In the genomic region with DNA sequence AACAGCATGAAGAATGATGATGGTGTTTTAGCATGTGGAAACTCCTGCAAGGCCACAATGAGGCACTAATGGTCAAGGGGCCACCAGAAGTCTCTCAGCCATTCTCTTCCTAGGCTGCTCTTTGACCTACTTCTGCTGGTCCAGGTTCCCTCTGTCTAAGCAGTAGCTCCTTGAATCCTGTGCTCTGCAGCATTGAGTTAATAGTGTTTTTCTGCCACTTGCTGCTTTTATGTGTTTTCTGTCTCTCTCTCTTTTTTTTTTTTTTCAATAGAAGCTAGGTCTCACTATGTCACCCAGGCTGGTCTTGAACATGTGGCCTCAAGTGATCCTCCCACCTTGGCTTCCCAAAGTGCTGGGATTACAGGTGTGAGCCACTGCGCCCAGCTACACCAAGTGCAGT, we compare ENCODE assay signal across 24 cellular contexts. TPM values are rescaled to one million over a fixed set of nuclear protein-coding genes. Genes with fewer than 3 reads are reported as not detected.
DNase-seq lines count a peak whose midpoint lies in the region; ATAC-seq and TF ChIP-seq lines count a peak whose summit lies in the region.
"Had no signal": no experiment of that assay in that cellular context is flagged by ENCODE, and none has a peak within 500 bp of the region (broad histone marks: within the 10 kb centered on the region; RNA-seq: fewer than 3 reads in every experiment).

No MANE protein-coding gene starts in this region.

- intact Hi-C loops in left lung (cut with DNase I) = no loop called here

- H3K27ac ChIP-seq in SK-N-SH (ENCODE audit: low read depth in 2 of 2, low read length in 1 of 2) (peak overlapping the region in 1 of 2 experiments; percentile 42; a peak in 1 of 4 replicates), left lung (peak overlapping the region; percentile 33 to 39)
- H3K27ac ChIP-seq: 22Rv1, BLaER1 had no signal

- no peaks in the 10 kb centered on the region for H3K9me3 Mint-ChIP-seq in stimulated activated effector memory CD8-positive, alpha-beta T cell treated with anti-CD3 and anti-CD28 coated beads, Interleukin-12 subunit alpha, Interleukin-12 subunit beta, amount 100 ng/mL, for 72 hours
- H3K9me3 Mint-ChIP-seq: CD8-positive, alpha-beta memory T cell; IgD-negative memory B cell had no signal

- H3K4me1 ChIP-seq in SK-N-SH (ENCODE audit: control insufficient read depth in 1 of 2, insufficient read depth in 2 of 2, low read depth in 1 of 2, low read length in 1 of 2) = peaks cover 5 to 13% of the 10 kb centered on the region in 2 experiments; a peak in 2 of 4 replicates
- peaks cover 14 to 28% of the 10 kb centered on the region in 2 donors for H3K4me1 ChIP-seq in left lung

- H3K27me3 ChIP-seq in SK-N-SH (ENCODE audit: insufficient read depth) (no peaks in the 10 kb centered on the region), left lung (no peaks in the 10 kb centered on the region)
- H3K27me3 ChIP-seq: BLaER1 had no signal

- WGBS in SK-N-SH (ENCODE audit: low lambda C conversion rate) = 100% methylated on average over 1 of the region's 1 CpG

- peaks cover 99% of the 10 kb centered on the region for H3K79me2 ChIP-seq in SK-N-SH (ENCODE audit: insufficient read depth)

- CTCF ChIA-PET in SK-N-SH (lab: Yijun Ruan, JAX) = no interaction called here

- TF ChIP-seq CTCF in SK-N-SH (IDR thresholded peaks at IDR 0.05) = no peak
- no peak for TF ChIP-seq CTCF in left lung (IDR thresholded peaks at IDR 0.05)

- H4K20me1 ChIP-seq in SK-N-SH (ENCODE audit: insufficient read depth) = peaks cover 91% of the 10 kb centered on the region

- TF ChIP-seq RAD21 in SK-N-SH (IDR thresholded peaks at IDR 0.05; ENCODE audit: low read length) = no peak

- TF ChIP-seq EP300 in SK-N-SH (IDR thresholded peaks at IDR 0.05; ENCODE audit: borderline replicate concordance in 1 of 2, low read depth in 1 of 2, low read length in 1 of 2) = no peak

- H3K27me3 Mint-ChIP-seq in T-helper 17 cell = no peaks in the 10 kb centered on the region
- H3K27me3 Mint-ChIP-seq: CD8-positive, alpha-beta memory T cell; IgD-negative memory B cell had no signal

- H3K9me2 ChIP-seq in SK-N-SH = no peaks in the 10 kb centered on the region

- peak overlapping the region; percentile 56 for H3K27ac Mint-ChIP-seq in T-helper 17 cell
- peak overlapping the region; percentile 17 for H3K27ac Mint-ChIP-seq in stimulated activated effector memory CD8-positive, alpha-beta T cell treated with anti-CD3 and anti-CD28 coated beads, Interleukin-12 subunit alpha, Interleukin-12 subunit beta, amount 100 ng/mL, for 72 hours

- peaks cover 11% of the 10 kb centered on the region for H3F3A ChIP-seq in SK-N-SH (replicated peaks; ENCODE audit: insufficient read depth)

- peaks cover 41% of the 10 kb centered on the region for H3K4me1 Mint-ChIP-seq in T-helper 17 cell
- H3K4me1 Mint-ChIP-seq in stimulated activated effector memory CD8-positive, alpha-beta T cell treated with anti-CD3 and anti-CD28 coated beads, Interleukin-12 subunit alpha, Interleukin-12 subunit beta, amount 100 ng/mL, for 72 hours = peaks cover 53% of the 10 kb centered on the region

- no peak for DNase-seq in SK-N-SH
- DNase-seq in T-helper 17 cell = no peak
- DNase-seq in left lung = no peak
- no peak for DNase-seq in stimulated activated effector memory CD8-positive, alpha-beta T cell treated with anti-CD3 and anti-CD28 coated beads, Interleukin-12 subunit alpha, Interleukin-12 subunit beta, amount 100 ng/mL, for 72 hours (ENCODE audit: low spot score in 2 of 2)
- no peak for DNase-seq in NCI-H2081 (lab: John Stamatoyannopoulos, UW)
- DNase-seq: ACHN; Calu3; CD8-positive, alpha-beta memory T cell; DMS153; GDM1; Karpas-422; NCI-H1694; NCI-H2081 treated with DMSO at 0.1 percent for 48 hours; NCI-H2171 treated with DMSO at 0.1 percent for 48 hours; NCI-H446; NCI-H526; Right ventricle myocardium superior had no signal

- H3K9me3 ChIP-seq in SK-N-SH (no peaks in the 10 kb centered on the region), T-helper 17 cell (ENCODE audit: control insufficient read depth, low read length, poor library complexity, severe bottlenecking) (no peaks in the 10 kb centered on the region), left lung (no peaks in the 10 kb centered on the region)
- H3K9me3 ChIP-seq: BLaER1 had no signal

- no peak overlapping the region for H3K9ac ChIP-seq in SK-N-SH
- H3K9ac ChIP-seq: BLaER1 had no signal

- H3K36me3 ChIP-seq in SK-N-SH (replicated peaks in 1 of 2; ENCODE audit: control insufficient read depth in 1 of 2, insufficient read depth in 2 of 2, low read length in 1 of 2) (peaks cover 18 to 26% of the 10 kb centered on the region in 2 experiments), left lung (peaks cover 0 to 31% of the 10 kb centered on the region in 2 donors)

- 0 out of 2 replicates have a peak overlapping the region, but pooled peaks have one; percentile 50 for H3K4me2 ChIP-seq in SK-N-SH
- H3K4me2 ChIP-seq: BLaER1 had no signal

- no peak overlapping the region for H3K4me3 Mint-ChIP-seq in T-helper 17 cell
- H3K4me3 Mint-ChIP-seq in stimulated activated effector memory CD8-positive, alpha-beta T cell treated with anti-CD3 and anti-CD28 coated beads, Interleukin-12 subunit alpha, Interleukin-12 subunit beta, amount 100 ng/mL, for 72 hours = no peak overlapping the region
- H3K4me3 Mint-ChIP-seq: IgD-negative memory B cell had no signal

- no peak overlapping the region for H2AFZ ChIP-seq in SK-N-SH (ENCODE audit: low read depth)

- POLR2A ChIA-PET in SK-N-SH (lab: Yijun Ruan, JAX) = no interaction called here

- no peak overlapping the region for H3K4me3 ChIP-seq in SK-N-SH (ENCODE audit: low read depth in 2 of 2, low read length in 1 of 2)
- no peak overlapping the region for H3K4me3 ChIP-seq in left lung
- H3K4me3 ChIP-seq: BLaER1 had no signal

- peaks cover 4% of the 10 kb centered on the region for H3K36me3 Mint-ChIP-seq in T-helper 17 cell (ENCODE audit: low read depth)
- H3K36me3 Mint-ChIP-seq in stimulated activated effector memory CD8-positive, alpha-beta T cell treated with anti-CD3 and anti-CD28 coated beads, Interleukin-12 subunit alpha, Interleukin-12 subunit beta, amount 100 ng/mL, for 72 hours = peaks cover 96% of the 10 kb centered on the region

- ATAC-seq in SK-N-SH treated with all-trans-retinoic acid at 6 μM for 48 hours (no peak), T-helper 17 cell (no peak), left lung (no peak), GM21360 (IDR thresholded peaks at IDR 0.05; ENCODE audit: unreplicated experiment) (no peak), GM19395 (IDR thresholded peaks at IDR 0.05; ENCODE audit: unreplicated experiment) (no peak)
- ATAC-seq in stimulated activated effector memory CD8-positive, alpha-beta T cell treated with anti-CD3 and anti-CD28 coated beads, Interleukin-12 subunit alpha, Interleukin-12 subunit beta, amount 100 ng/mL, for 72 hours = no peak

TF ChIP-seq in SK-N-SH, 30 proteins besides CTCF, POLR2A, EP300 and RAD21 (continues in another document):
- no peak for TF ChIP-seq NFIC (IDR thresholded peaks at IDR 0.05; ENCODE audit: borderline replicate concordance)
- TF ChIP-seq, protein P1, sequence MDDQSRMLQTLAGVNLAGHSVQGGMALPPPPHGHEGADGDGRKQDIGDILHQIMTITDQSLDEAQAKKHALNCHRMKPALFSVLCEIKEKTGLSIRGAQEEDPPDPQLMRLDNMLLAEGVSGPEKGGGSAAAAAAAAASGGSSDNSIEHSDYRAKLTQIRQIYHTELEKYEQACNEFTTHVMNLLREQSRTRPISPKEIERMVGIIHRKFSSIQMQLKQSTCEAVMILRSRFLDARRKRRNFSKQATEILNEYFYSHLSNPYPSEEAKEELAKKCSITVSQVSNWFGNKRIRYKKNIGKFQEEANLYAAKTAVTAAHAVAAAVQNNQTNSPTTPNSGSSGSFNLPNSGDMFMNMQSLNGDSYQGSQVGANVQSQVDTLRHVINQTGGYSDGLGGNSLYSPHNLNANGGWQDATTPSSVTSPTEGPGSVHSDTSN (IDR thresholded peaks at IDR 0.05) = no peak
- no peak for TF ChIP-seq RFX5 (IDR thresholded peaks at IDR 0.05; ENCODE audit: low read length)
- TF ChIP-seq JUND (IDR thresholded peaks at IDR 0.05) = no peak

TF ChIP-seq in SK-N-SH treated with all-trans-retinoic acid at 6 μM for 48 hours, 23 proteins besides CTCF, POLR2A, EP300 and RAD21 (continues in another document):
- TF ChIP-seq, protein P2, sequence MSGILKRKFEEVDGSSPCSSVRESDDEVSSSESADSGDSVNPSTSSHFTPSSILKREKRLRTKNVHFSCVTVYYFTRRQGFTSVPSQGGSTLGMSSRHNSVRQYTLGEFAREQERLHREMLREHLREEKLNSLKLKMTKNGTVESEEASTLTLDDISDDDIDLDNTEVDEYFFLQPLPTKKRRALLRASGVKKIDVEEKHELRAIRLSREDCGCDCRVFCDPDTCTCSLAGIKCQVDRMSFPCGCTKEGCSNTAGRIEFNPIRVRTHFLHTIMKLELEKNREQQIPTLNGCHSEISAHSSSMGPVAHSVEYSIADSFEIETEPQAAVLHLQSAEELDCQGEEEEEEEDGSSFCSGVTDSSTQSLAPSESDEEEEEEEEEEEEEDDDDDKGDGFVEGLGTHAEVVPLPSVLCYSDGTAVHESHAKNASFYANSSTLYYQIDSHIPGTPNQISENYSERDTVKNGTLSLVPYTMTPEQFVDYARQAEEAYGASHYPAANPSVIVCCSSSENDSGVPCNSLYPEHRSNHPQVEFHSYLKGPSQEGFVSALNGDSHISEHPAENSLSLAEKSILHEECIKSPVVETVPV (CRISPR knock-in tag; IDR thresholded peaks at IDR 0.05) = no peak
- TF ChIP-seq PPARA (CRISPR knock-in tag; IDR thresholded peaks at IDR 0.05; ENCODE audit: borderline replicate concordance) = no peak
- TF ChIP-seq GLIS3 (CRISPR knock-in tag; IDR thresholded peaks at IDR 0.05) = no peak
- no peak for TF ChIP-seq RARB (CRISPR knock-in tag; IDR thresholded peaks at IDR 0.05)

RNA-seq across cellular contexts. Expression of a gene that starts 20.1 kb away (rescaled TPM):
- 1.3 and 1.7 TPM in 2 replicates for polyA plus RNA-seq in SK-N-SH (2012; rRNA removed)
- 0.77 and 0.98 TPM in 2 replicates for polyA plus RNA-seq in SK-N-SH (2012; cell fraction: cytosol; rRNA removed)
- polyA plus RNA-seq in SK-N-SH (2012; cell fraction: nucleus; rRNA removed) = 4.7 and 6.1 TPM in 2 replicates
- 1 to 10 TPM in 1 of 2 donors, under 1 TPM in 1; 0.34 to 1.2 TPM for total RNA-seq in T-helper 17 cell
- 1 to 10 TPM; 6.0 to 6.5 TPM for total RNA-seq in left lung
- total RNA-seq: H4 had no signal
- polyA plus RNA-seq: CD8-positive, alpha-beta memory T cell had no signal

RNA-seq across cellular contexts. Expression of a gene that starts 29.8 kb away (rescaled TPM):
- polyA plus RNA-seq in SK-N-SH (2012; rRNA removed) = 9.6 and 10.2 TPM in 2 replicates
- 12.2 and 12.7 TPM in 2 replicates for polyA plus RNA-seq in SK-N-SH (2012; cell fraction: cytosol; rRNA removed)
- 6.8 and 8.9 TPM in 2 replicates for polyA plus RNA-seq in SK-N-SH (2012; cell fraction: nucleus; rRNA removed)
- total RNA-seq in T-helper 17 cell = 10 to 100 TPM; 40.0 to 57.0 TPM
- 10 to 100 TPM; 56.7 to 59.4 TPM for total RNA-seq in left lung

RNA-seq across cellular contexts. Expression of a gene that starts 35.1 kb away (rescaled TPM):
- polyA plus RNA-seq in SK-N-SH (2012; rRNA removed) = 37.7 and 41.5 TPM in 2 replicates
- 11.9 and 15.0 TPM in 2 replicates for polyA plus RNA-seq in SK-N-SH (2012; cell fraction: cytosol; rRNA removed)
- 294 and 344 TPM in 2 replicates for polyA plus RNA-seq in SK-N-SH (2012; cell fraction: nucleus; rRNA removed)
- total RNA-seq in T-helper 17 cell = 10 to 100 TPM; 49.4 to 59.3 TPM
- total RNA-seq in left lung = 10 to 100 TPM; 60.0 to 71.9 TPM

RNA-seq across cellular contexts. Expression of a gene that starts 54.9 kb away (rescaled TPM):
- polyA plus RNA-seq in SK-N-SH (2012; rRNA removed) = 26.3 and 32.0 TPM in 2 replicates
- 13.8 and 18.1 TPM in 2 replicates for polyA plus RNA-seq in SK-N-SH (2012; cell fraction: cytosol; rRNA removed)
- polyA plus RNA-seq in SK-N-SH (2012; cell fraction: nucleus; rRNA removed) = 74.4 and 90.6 TPM in 2 replicates
- total RNA-seq in T-helper 17 cell (10 to 100 TPM; 41.5 to 55.6 TPM), left lung (10 to 100 TPM; 17.8 to 23.8 TPM)
